3 cellular contexts compared by ENCODE assay signal in the genomic region with DNA sequence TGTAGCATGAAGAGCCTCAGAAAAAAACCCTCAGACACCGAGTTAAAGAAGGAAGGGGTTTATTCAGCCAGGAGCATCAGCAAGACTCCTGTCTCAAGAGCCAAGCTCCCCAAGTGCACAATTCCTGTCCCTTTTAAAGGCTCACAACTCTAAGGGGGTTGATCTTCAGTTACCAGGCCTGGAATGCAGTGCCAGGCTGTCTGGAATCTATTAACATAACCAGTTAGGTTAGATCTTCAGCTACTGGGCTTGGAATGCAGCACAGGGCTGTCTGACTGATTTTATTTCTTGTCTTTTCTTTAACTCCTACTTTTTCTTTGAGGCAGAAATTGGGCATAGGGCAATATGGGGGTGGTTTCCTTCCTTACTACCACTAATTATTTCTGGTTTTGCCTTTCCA. TPM values are rescaled to one million over a fixed set of nuclear protein-coding genes. Genes with fewer than 3 reads are reported as not detected.
"Had no signal": no experiment of that assay in that cellular context is flagged by ENCODE, and none has a peak within 500 bp of the region (broad histone marks: within the 10 kb centered on the region; RNA-seq: fewer than 3 reads in every experiment).

No MANE protein-coding gene starts in this region.

RNA-seq across cellular contexts. Expression of gene HTR1F, which starts 51.6 kb away (rescaled TPM):
- total RNA-seq: dermis microvascular lymphatic vessel endothelial cell, epithelial cell of proximal tubule, lung microvascular endothelial cell had no signal
